In the genomic region with DNA sequence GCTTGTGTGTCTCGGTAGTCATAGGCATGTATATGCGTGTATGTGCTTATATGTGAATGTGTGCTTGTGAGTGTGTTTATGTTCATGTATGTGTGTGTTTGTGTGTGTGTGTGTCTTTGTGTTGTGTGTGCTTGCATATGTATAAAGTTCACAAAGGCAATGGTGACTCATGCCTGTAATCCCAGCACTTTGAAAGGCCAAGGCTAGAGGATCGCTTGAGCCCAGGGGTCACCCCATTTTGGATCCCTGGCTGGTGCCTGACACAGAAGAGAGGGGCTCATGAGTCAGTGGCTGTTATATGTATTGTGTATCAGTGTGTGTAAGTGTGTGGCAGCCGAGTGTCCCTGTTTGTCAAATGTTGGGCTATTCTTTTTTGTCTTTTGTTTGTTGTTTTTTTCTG, we compare ENCODE assay signal across 20 cellular contexts.
DNase-seq lines count a peak whose midpoint lies in the region; ATAC-seq and TF ChIP-seq lines count a peak whose summit lies in the region.
"Had no signal": no experiment of that assay in that cellular context is flagged by ENCODE, and none has a peak within 500 bp of the region (broad histone marks: within the 10 kb centered on the region; RNA-seq: fewer than 3 reads in every experiment).

No MANE protein-coding gene starts in this region.

- peak overlapping the region; percentile 95 for H3K27ac ChIP-seq in Panc1 (ENCODE audit: low read length)
- peak overlapping the region; percentile 40 to 81 (median 70) for H3K27ac ChIP-seq in esophagus squamous epithelium
- H3K27ac ChIP-seq in caudate nucleus (ENCODE audit: low read depth, low read length): no peak overlapping the region
- H3K27ac ChIP-seq: spleen had no signal

- peaks cover 32% of the 10 kb centered on the region for H3K4me1 Mint-ChIP-seq in stimulated activated naive CD8-positive, alpha-beta T cell treated with anti-CD3 and anti-CD28 coated beads, Interleukin-15, Interleukin-2, amounts not matched to agents 100 ng/mL and 50 ng/mL, for 24 hours (ENCODE audit: low read depth)

- H3K9me3 Mint-ChIP-seq in stimulated activated naive CD8-positive, alpha-beta T cell treated with anti-CD3 and anti-CD28 coated beads, Interleukin-15, Interleukin-2, amounts not matched to agents 100 ng/mL and 50 ng/mL, for 24 hours: no peaks in the 10 kb centered on the region
- H3K9me3 Mint-ChIP-seq: CD8-positive, alpha-beta T cell; T-cell had no signal

- POLR2A ChIA-PET in Panc1 (lab: Charles Lee): no interaction called here

- no peaks in the 10 kb centered on the region for H3K9me3 ChIP-seq in Panc1 (ENCODE audit: control insufficient read depth, insufficient read depth, low read depth, low read length)
- H3K9me3 ChIP-seq in esophagus squamous epithelium: no peaks in the 10 kb centered on the region
- H3K9me3 ChIP-seq: spleen, vagina had no signal

- intact Hi-C loops in Panc1 (cut with micrococcal nuclease; ENCODE audit: unreplicated experiment) (no loop called here), esophagus squamous epithelium (cut with DNase I) (no loop called here)

- CTCF ChIA-PET in Panc1 (lab: Charles Lee): no interaction called here

- H3K4me3 ChIP-seq in Panc1 (ENCODE audit: low read depth in 2 of 2, low read length in 2 of 2) (no peak overlapping the region), esophagus squamous epithelium (no peak overlapping the region)
- H3K4me3 ChIP-seq: spleen, vagina had no signal

- peaks cover 81% of the 10 kb centered on the region for H3K36me3 Mint-ChIP-seq in stimulated activated naive CD8-positive, alpha-beta T cell treated with anti-CD3 and anti-CD28 coated beads, Interleukin-15, Interleukin-2, amounts not matched to agents 100 ng/mL and 50 ng/mL, for 24 hours (ENCODE audit: low read depth)

- no peak overlapping the region for H3K4me3 Mint-ChIP-seq in stimulated activated naive CD8-positive, alpha-beta T cell treated with anti-CD3 and anti-CD28 coated beads, Interleukin-15, Interleukin-2, amounts not matched to agents 100 ng/mL and 50 ng/mL, for 24 hours
- H3K4me3 Mint-ChIP-seq: CD8-positive, alpha-beta T cell; T-cell had no signal

- no peak for TF ChIP-seq CTCF in Panc1 (IDR thresholded peaks at IDR 0.05)
- no peak for TF ChIP-seq CTCF in esophagus squamous epithelium (IDR thresholded peaks at IDR 0.05)

- no TSS peak for BruUV-seq in Panc1 (replicated peaks; lab: Mats Ljungman, UMichigan)

- ATAC-seq in stimulated activated naive CD8-positive, alpha-beta T cell treated with anti-CD3 and anti-CD28 coated beads, Interleukin-15, Interleukin-2, amounts not matched to agents 100 U/mL and 50 U/mL, for 24 hours: no peak
- ATAC-seq in Panc1: no peak
- ATAC-seq in GM18868 (IDR thresholded peaks at IDR 0.05; ENCODE audit: unreplicated experiment): no peak
- ATAC-seq: CD8-positive, alpha-beta T cell; left colon; T-cell had no signal

- DNase-seq in stimulated activated naive CD8-positive, alpha-beta T cell treated with anti-CD3 and anti-CD28 coated beads, Interleukin-15, Interleukin-2, amounts not matched to agents 100 U/mL and 50 U/mL, for 24 hours: no peak
- no peak for DNase-seq in Panc1 (ENCODE audit: low read depth, low spot score)
- no peak for DNase-seq in esophagus squamous epithelium (lab: John Stamatoyannopoulos, UW)
- no peak for DNase-seq in activated CD4-positive, alpha-beta T cell treated with anti-CD3 and anti-CD28 coated beads for 48 hours
- no peak for DNase-seq in caudate nucleus (lab: John Stamatoyannopoulos, UW)
- no peak for DNase-seq in Kasumi-1 (lab: John Stamatoyannopoulos, UW)
- DNase-seq: activated CD4-positive, alpha-beta T cell treated with anti-CD3 and anti-CD28 coated beads, Interleukin-2, amount 50 U/mL, for 4 hours; activated T-cell treated with anti-CD3 and anti-CD28 coated beads, Interleukin-2, amount 50 U/mL, for 1 hour; CD8-positive, alpha-beta T cell; dermis blood vessel endothelial cell; Karpas-422; left colon; NCI-H1105 treated with DMSO at 0.1 percent for 48 hours; NCI-H526; SHP77; spleen; T-cell had no signal

- H3K27me3 Mint-ChIP-seq in stimulated activated naive CD8-positive, alpha-beta T cell treated with anti-CD3 and anti-CD28 coated beads, Interleukin-15, Interleukin-2, amounts not matched to agents 100 ng/mL and 50 ng/mL, for 24 hours: no peaks in the 10 kb centered on the region
- H3K27me3 Mint-ChIP-seq: T-cell had no signal

- 63 to 80% methylated on average over 4 of the region's 4 CpGs for WGBS in esophagus squamous epithelium, 2 donors

- in situ Hi-C loops in Panc1 (cut with HindIII; ENCODE audit: low pct_unique_long_range_greater_than_20kb, low sequenced_read_pairs): no loop called here

- TF ChIP-seq POLR2A in esophagus squamous epithelium (IDR thresholded peaks at IDR 0.05): no peak

- H3K36me3 ChIP-seq in Panc1 (ENCODE audit: control insufficient read depth, insufficient read depth, low read length): no peaks in the 10 kb centered on the region
- H3K36me3 ChIP-seq in esophagus squamous epithelium: peaks cover 0 to 82% (median 7%) of the 10 kb centered on the region in 3 donors

- H3K27me3 ChIP-seq in Panc1 (ENCODE audit: control insufficient read depth, insufficient read depth, low read length) (no peaks in the 10 kb centered on the region), esophagus squamous epithelium (no peaks in the 10 kb centered on the region)
- H3K27me3 ChIP-seq: spleen, vagina had no signal

- peaks cover 62% of the 10 kb centered on the region for H3K4me1 ChIP-seq in Panc1 (ENCODE audit: control insufficient read depth, insufficient read depth, low read length)
- H3K4me1 ChIP-seq in esophagus squamous epithelium: peaks cover 15 to 77% (median 37%) of the 10 kb centered on the region in 3 donors

- H3K27ac Mint-ChIP-seq in stimulated activated naive CD8-positive, alpha-beta T cell treated with anti-CD3 and anti-CD28 coated beads, Interleukin-15, Interleukin-2, amounts not matched to agents 100 ng/mL and 50 ng/mL, for 24 hours: peak overlapping the region; percentile 49
- H3K27ac Mint-ChIP-seq: CD8-positive, alpha-beta T cell had no signal
